In the genomic region with DNA sequence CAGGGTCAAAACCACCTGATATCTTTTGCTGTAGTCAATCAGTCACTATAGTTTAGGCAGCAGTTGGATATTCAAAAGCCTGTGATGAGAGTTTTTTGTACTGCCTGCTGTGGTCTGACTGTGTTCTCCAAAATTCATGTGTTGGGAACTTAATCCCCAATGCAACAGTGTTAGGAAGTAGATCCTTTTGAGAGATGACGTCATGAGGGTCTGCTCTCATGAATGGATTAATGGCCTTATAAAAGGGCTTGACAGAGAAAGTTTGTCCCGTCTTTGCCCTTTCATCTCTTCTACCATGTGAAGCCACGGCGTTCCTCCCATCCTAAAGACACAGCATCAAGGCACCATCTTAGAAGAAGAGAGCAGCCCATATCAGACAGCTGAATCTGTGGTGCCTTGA, we compare ENCODE assay signal across 28 cellular contexts. TPM values are rescaled to one million over a fixed set of nuclear protein-coding genes. Genes with fewer than 3 reads are reported as not detected.
"Had no signal": no experiment of that assay in that cellular context is flagged by ENCODE, and none has a peak within 500 bp of the region (broad histone marks: within the 10 kb centered on the region; RNA-seq: fewer than 3 reads in every experiment).

No MANE protein-coding gene starts in this region.

- FAIRE-seq: colon, endothelial cell of umbilical vein, frontal cortex had no signal

- H3K9me3 Mint-ChIP-seq: dendritic cell treated with granulocyte-macrophage colony-stimulating factor and Interleukin-4, amounts not matched to agents 40 ng/mL and 50 ng/mL, for 4 days; effector memory CD8-positive, alpha-beta T cell; endodermal cell had no signal

- H3K27me3 Mint-ChIP-seq: dendritic cell treated with granulocyte-macrophage colony-stimulating factor and Interleukin-4, amounts not matched to agents 40 ng/mL and 50 ng/mL, for 4 days; effector memory CD8-positive, alpha-beta T cell had no signal

- H3K4me3 ChIP-seq: colonic mucosa, coronary artery, dorsolateral prefrontal cortex, esophagus muscularis mucosa, esophagus squamous epithelium, gastrocnemius medialis, gastroesophageal sphincter, heart left ventricle, heart right ventricle had no signal

- H3K9me3 ChIP-seq: colonic mucosa, esophagus muscularis mucosa, esophagus squamous epithelium, gastrocnemius medialis, gastroesophageal sphincter, heart left ventricle had no signal

- ATAC-seq: effector memory CD8-positive, alpha-beta T cell; esophagus mucosa; foreskin keratinocyte; gastrocnemius medialis; gastroesophageal sphincter; heart left ventricle; heart right ventricle had no signal

- H3K27me3 ChIP-seq: colonic mucosa, dorsolateral prefrontal cortex, esophagus muscularis mucosa, esophagus squamous epithelium, foreskin keratinocyte, gastrocnemius medialis, gastroesophageal sphincter, heart left ventricle, heart right ventricle had no signal

- H3K4me3 Mint-ChIP-seq: dendritic cell treated with granulocyte-macrophage colony-stimulating factor and Interleukin-4, amounts not matched to agents 40 ng/mL and 50 ng/mL, for 4 days; effector memory CD8-positive, alpha-beta T cell; endodermal cell had no signal

- H3K27ac Mint-ChIP-seq: dendritic cell treated with granulocyte-macrophage colony-stimulating factor and Interleukin-4, amounts not matched to agents 40 ng/mL and 50 ng/mL, for 4 days; effector memory CD8-positive, alpha-beta T cell; endodermal cell had no signal

- H3K4me1 ChIP-seq: colonic mucosa, esophagus muscularis mucosa, esophagus squamous epithelium, foreskin keratinocyte, gastroesophageal sphincter had no signal

- H3K27ac ChIP-seq: colonic mucosa, coronary artery, dorsolateral prefrontal cortex, epithelial cell of prostate, esophagus muscularis mucosa, esophagus squamous epithelium, foreskin keratinocyte, gastrocnemius medialis, gastroesophageal sphincter, heart left ventricle, heart right ventricle had no signal

- DNase-seq: colonic mucosa; cortex of kidney; dermis blood vessel endothelial cell; dorsolateral prefrontal cortex; effector CD4-positive, alpha-beta T cell; effector CD8-positive, alpha-beta T cell; effector memory CD4-positive, alpha-beta T cell; effector memory CD8-positive, alpha-beta T cell; endodermal cell; erythroblast; esophagus squamous epithelium; foreskin fibroblast; foreskin keratinocyte; foreskin melanocyte; gastrocnemius medialis; glutamatergic neuron; head of caudate nucleus; heart left ventricle; heart right ventricle had no signal

- H3K36me3 ChIP-seq: colonic mucosa, esophagus muscularis mucosa, esophagus squamous epithelium, gastrocnemius medialis, gastroesophageal sphincter, heart left ventricle, heart right ventricle had no signal

RNA-seq across cellular contexts. Expression of a gene that starts 50.8 kb away (rescaled TPM):
- total RNA-seq: foreskin keratinocyte had no signal
- polyA plus RNA-seq: foreskin keratinocyte had no signal
